Comparison of ENCODE assay signal across 13 cellular contexts in genomic region chr5:6419340-6419852, GRCh38. TPM values are rescaled to one million over a fixed set of nuclear protein-coding genes. Genes with fewer than 3 reads are reported as not detected.
DNase-seq lines count a peak whose midpoint lies in the region; ATAC-seq, FAIRE-seq and TF ChIP-seq lines count a peak whose summit lies in the region.
"Had no signal": no experiment of that assay in that cellular context is flagged by ENCODE, and none has a peak within 500 bp of the region (broad histone marks: within the 10 kb centered on the region; RNA-seq: fewer than 3 reads in every experiment).

No MANE protein-coding gene starts in this region.

- no peak overlapping the region for H3K27ac Mint-ChIP-seq in HFFc6
- H3K27ac Mint-ChIP-seq: CD4-positive, alpha-beta memory T cell; endodermal cell; T-helper 17 cell had no signal

- no peak for FAIRE-seq in GM19239 (lab: Jason Lieb, UNC)

- H3K4me1 ChIP-seq in RWPE2 (ENCODE audit: insufficient read depth, poor library complexity, severe bottlenecking) (peaks cover 13% of the 10 kb centered on the region), muscle layer of colon (ENCODE audit: insufficient read depth, low read length) (peaks cover 13% of the 10 kb centered on the region)
- H3K4me1 ChIP-seq: spleen had no signal

- H3K4me3 ChIP-seq in RWPE2 (ENCODE audit: severe bottlenecking) (no peak overlapping the region), muscle layer of colon (ENCODE audit: low read depth in 1 of 2, low read length in 2 of 2) (no peak overlapping the region)
- H3K4me3 ChIP-seq: spleen had no signal

- H3K27me3 Mint-ChIP-seq in HFFc6 (ENCODE audit: insufficient read depth) = peaks cover 10% of the 10 kb centered on the region

- no peak for TF ChIP-seq CTCF in HFFc6 (IDR thresholded peaks at IDR 0.05)
- TF ChIP-seq CTCF in RWPE2 (IDR thresholded peaks at IDR 0.05; ENCODE audit: poor library complexity, severe bottlenecking) = no peak

- no peaks in the 10 kb centered on the region for H3K27me3 ChIP-seq in RWPE2 (ENCODE audit: insufficient read depth, poor library complexity, severe bottlenecking)
- H3K27me3 ChIP-seq in muscle layer of colon (ENCODE audit: control insufficient read depth in 1 of 2, insufficient read depth in 2 of 2, low read length in 2 of 2) = no peaks in the 10 kb centered on the region

- peak; percentile 79 for ATAC-seq in RWPE2 (ENCODE audit: low read depth)
- ATAC-seq: T-helper 17 cell had no signal

- H3K4me3 Mint-ChIP-seq in HFFc6 = no peak overlapping the region
- H3K4me3 Mint-ChIP-seq: CD4-positive, alpha-beta memory T cell; endodermal cell; T-helper 17 cell had no signal

- H3K36me3 Mint-ChIP-seq in HFFc6 (ENCODE audit: low read depth) = no peaks in the 10 kb centered on the region
- H3K36me3 Mint-ChIP-seq: CD4-positive, alpha-beta memory T cell had no signal

- no peak overlapping the region for H3K9ac ChIP-seq in muscle layer of colon (ENCODE audit: low read length)

- peaks cover 23% of the 10 kb centered on the region for H3K4me1 Mint-ChIP-seq in HFFc6 (ENCODE audit: low read depth)
- H3K4me1 Mint-ChIP-seq: CD4-positive, alpha-beta memory T cell; endodermal cell had no signal

- H3K9me3 ChIP-seq in RWPE2 (ENCODE audit: severe bottlenecking) (no peaks in the 10 kb centered on the region), muscle layer of colon (ENCODE audit: low read length) (no peaks in the 10 kb centered on the region)
- H3K9me3 ChIP-seq: spleen had no signal

- peak; percentile 32 for DNase-seq in HFFc6
- peak; percentile 15 to 61 for DNase-seq in NCI-H1930 (lab: John Stamatoyannopoulos, UW)
- DNase-seq in RWPE2 (ENCODE audit: low spot score) = no peak
- no peak for DNase-seq in activated CD8-positive, alpha-beta memory T cell treated with anti-CD3 and anti-CD28 coated beads, Interleukin-2, amount 50 U/mL, for 4 hours
- no peak for DNase-seq in GM19239 (ENCODE audit: insufficient read length, low spot score)
- no peak for DNase-seq in NCI-H187 treated with DMSO at 0.1 percent for 48 hours (lab: John Stamatoyannopoulos, UW)
- DNase-seq in activated CD4-positive, alpha-beta T cell treated with anti-CD3 and anti-CD28 coated beads, Interleukin-2, amount 50 U/mL, for 1 hour = no peak
- DNase-seq: activated CD4-positive, alpha-beta T cell treated with anti-CD3 and anti-CD28 coated beads, Interleukin-2, amount 50 U/mL, for 4 hours; CD4-positive, alpha-beta memory T cell; endodermal cell; spleen; T-helper 17 cell had no signal

- H3K36me3 ChIP-seq in RWPE2 (ENCODE audit: low read depth) = no peaks in the 10 kb centered on the region
- no peaks in the 10 kb centered on the region for H3K36me3 ChIP-seq in muscle layer of colon (ENCODE audit: insufficient read depth, low read length)
- H3K36me3 ChIP-seq: spleen had no signal

- H3K9me3 Mint-ChIP-seq in HFFc6 = no peaks in the 10 kb centered on the region
- H3K9me3 Mint-ChIP-seq: CD4-positive, alpha-beta memory T cell had no signal

- H3K27ac ChIP-seq in RWPE2 (ENCODE audit: poor library complexity, severe bottlenecking) = peak overlapping the region; percentile 59
- H3K27ac ChIP-seq in muscle layer of colon (ENCODE audit: low read depth, low read length) = peak overlapping the region; percentile 3
- H3K27ac ChIP-seq: spleen had no signal

RNA-seq across cellular contexts. Expression of gene UBE2QL1, which starts 29.3 kb away (rescaled TPM):
- total RNA-seq in HFFc6 (2021; fragmentation: NEBNext Ultra II Directional; extraction: Animal tissue kit (Norgen Biotek cat#: 25700)) = not detected
- total RNA-seq: CD4-positive, alpha-beta memory T cell had no signal

RNA-seq across cellular contexts. Expression of gene MED10, which starts 41.0 kb away (rescaled TPM):
- 10 to 100 TPM; 41.1 to 48.1 (median 45.9) TPM for total RNA-seq in HFFc6 (2021; fragmentation: NEBNext Ultra II Directional; extraction: Animal tissue kit (Norgen Biotek cat#: 25700))

Comparison
In these comparisons a context has a peak if more than half of its experiments do, and no peak if none do; other contexts are left out.
1. DNase-seq: peak in HFFc6 (single experiment) and NCI-H1930 (2 of 2); none in RWPE2 (single experiment), activated CD8-positive, alpha-beta memory T cell treated with anti-CD3 and anti-CD28 coated beads, Interleukin-2, amount 50 U/mL, for 4 hours (single experiment), GM19239 (single experiment), NCI-H187 treated with DMSO at 0.1 percent for 48 hours (single experiment) and activated CD4-positive, alpha-beta T cell treated with anti-CD3 and anti-CD28 coated beads, Interleukin-2, amount 50 U/mL, for 1 hour (single experiment).